In the genomic region with DNA sequence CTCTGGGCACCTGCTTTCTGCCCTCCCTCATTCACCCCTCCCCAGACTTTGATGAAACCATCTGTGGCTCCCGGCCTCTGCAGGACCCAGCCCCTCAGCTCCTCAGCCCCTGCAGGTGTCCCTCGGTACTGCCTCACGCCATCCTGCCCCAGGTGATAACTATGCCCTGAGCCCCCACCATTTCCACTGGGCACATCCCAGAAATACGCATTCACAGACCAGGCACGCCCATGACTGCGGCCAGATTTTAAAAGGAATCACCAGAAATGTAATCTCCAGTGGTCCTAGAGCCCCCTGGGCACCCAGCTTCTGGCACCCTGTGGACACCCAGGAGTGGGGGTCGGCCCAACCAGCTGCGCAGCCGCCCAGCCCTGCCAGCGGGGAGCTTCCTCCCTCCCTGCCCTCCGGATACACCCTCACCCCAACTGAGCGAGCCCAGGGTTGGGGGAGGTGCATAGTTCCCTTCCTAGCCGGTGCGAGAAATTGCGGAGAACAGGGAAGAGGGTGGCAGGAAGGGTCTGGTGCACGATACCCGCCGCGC, we compare ENCODE assay signal across 8 cellular contexts. TPM values are rescaled to one million over a fixed set of nuclear protein-coding genes. Genes with fewer than 3 reads are reported as not detected.
DNase-seq lines count a peak whose midpoint lies in the region; ATAC-seq, FAIRE-seq and TF ChIP-seq lines count a peak whose summit lies in the region.

No MANE protein-coding gene starts in this region.

- H3K9me2 ChIP-seq in hepatocyte (replicated peaks; ENCODE audit: insufficient read depth): no peaks in the 10 kb centered on the region

- peak overlapping the region; percentile 60 for H3K4me3 ChIP-seq in A673 (ENCODE audit: low read depth, low read length, poor library complexity, severe bottlenecking)
- H3K4me3 ChIP-seq in SK-N-MC: peak overlapping the region; percentile 33; the same call in 1 of the 2 replicates
- no peak overlapping the region for H3K4me3 ChIP-seq in hepatocyte

- intact Hi-C loops in A673 (cut with micrococcal nuclease; ENCODE audit: unreplicated experiment): loop anchor here (1.0 kb wide), 1 partner anchor 27 kb away; no protein-coding TSS in a partner anchor

- H3K36me3 ChIP-seq in A673 (ENCODE audit: insufficient read depth, low read length, poor library complexity, severe bottlenecking) (no peaks in the 10 kb centered on the region), SK-N-MC (ENCODE audit: insufficient read depth, low read length) (no peaks in the 10 kb centered on the region), hepatocyte (replicated peaks; ENCODE audit: insufficient read depth, low read depth) (no peaks in the 10 kb centered on the region)

- H3K4me2 ChIP-seq in hepatocyte: peak overlapping the region; percentile 66

- CTCF ChIA-PET in A673 (lab: Charles Lee): interaction anchor here (1.0 kb wide), 1 partner anchor 83 kb away, joined by 4 read pairs; no protein-coding TSS in a partner anchor

- no peaks in the 10 kb centered on the region for H4K20me1 ChIP-seq in hepatocyte (ENCODE audit: insufficient read depth, poor library complexity, severe bottlenecking)

- WGBS in hepatocyte (ENCODE audit: low lambda C conversion rate, missing lambda C conversion rate): 13% methylated on average over 14 of the region's 19 CpGs

- ATAC-seq in GM21447 (IDR thresholded peaks at IDR 0.05; ENCODE audit: unreplicated experiment) (no peak), GM18873 (IDR thresholded peaks at IDR 0.05; ENCODE audit: low FRiP score, unreplicated experiment) (no peak), HG03439 (IDR thresholded peaks at IDR 0.05; ENCODE audit: unreplicated experiment) (no peak)

- H2AFZ ChIP-seq in hepatocyte: no peak overlapping the region

- DNase-seq in A673 (ENCODE audit: low spot score) (peak; percentile 73), GM18507 (ENCODE audit: extremely low spot score, insufficient read length, low read depth) (peak; percentile 20), SK-N-MC (ENCODE audit: low read depth, low spot score) (no peak), hepatocyte (ENCODE audit: low spot score) (no peak), LoVo (ENCODE audit: low spot score) (no peak)

- FAIRE-seq in GM18507 (lab: Jason Lieb, UNC): no peak

- no TSS peak for BruUV-seq in A673 (replicated peaks; lab: Mats Ljungman, UMichigan)

- no peak overlapping the region for H3K9ac ChIP-seq in SK-N-MC (ENCODE audit: insufficient read length)

- H3K9me3 ChIP-seq in A673 (ENCODE audit: low read depth, low read length, poor library complexity, severe bottlenecking) (no peaks in the 10 kb centered on the region), SK-N-MC (ENCODE audit: low read depth, low read length) (no peaks in the 10 kb centered on the region), hepatocyte (ENCODE audit: low read depth) (no peaks in the 10 kb centered on the region)

- H3K27me3 ChIP-seq in A673 (replicated peaks; ENCODE audit: insufficient read depth, low read depth, low read length, poor library complexity) (peaks cover 4% of the 10 kb centered on the region), hepatocyte (peaks cover 43% of the 10 kb centered on the region)

- peak overlapping the region; percentile 57 for H3K27ac ChIP-seq in A673 (ENCODE audit: low read depth, low read length, poor library complexity, severe bottlenecking)
- H3K27ac ChIP-seq in SK-N-MC: no peak overlapping the region
- H3K27ac ChIP-seq in hepatocyte: no peak overlapping the region

- peaks cover 58% of the 10 kb centered on the region for H3K4me1 ChIP-seq in A673 (ENCODE audit: insufficient read depth, low read length, poor library complexity, severe bottlenecking)
- no peaks in the 10 kb centered on the region for H3K4me1 ChIP-seq in hepatocyte (ENCODE audit: insufficient read depth)

- TF ChIP-seq CTCF in A673 (conservative IDR thresholded peaks at IDR 0.05; ENCODE audit: low read depth, low read length) (peak; percentile 51), hepatocyte (IDR thresholded peaks at IDR 0.05; ENCODE audit: poor library complexity) (peak; percentile 2)

- H3K79me2 ChIP-seq in hepatocyte: no peaks in the 10 kb centered on the region

- POLR2A ChIA-PET in A673 (lab: Charles Lee; ENCODE audit: low non-redundant PET): interaction anchor here (1.0 kb wide), 1 partner anchor 17 kb away, joined by 4 read pairs; no protein-coding TSS in a partner anchor

RNA-seq across cellular contexts. Expression of a gene that starts 0.6 kb away (rescaled TPM):
- total RNA-seq in A673 (2021) (8.7 and 15.9 TPM in 2 replicates), hepatocyte (0.08 and 0.37 TPM in 2 replicates)
- 0.09 TPM in 1 of 2 replicates, not detected in the other for polyA plus RNA-seq in hepatocyte

Comparison
In these comparisons a context has a peak if more than half of its experiments do, and no peak if none do; other contexts are left out.
1. DNase-seq: peak in A673 (single experiment) and GM18507 (single experiment); none in SK-N-MC (single experiment), hepatocyte (single experiment) and LoVo (single experiment).